Comparison of ENCODE assay signal across 28 cellular contexts in the genomic region with DNA sequence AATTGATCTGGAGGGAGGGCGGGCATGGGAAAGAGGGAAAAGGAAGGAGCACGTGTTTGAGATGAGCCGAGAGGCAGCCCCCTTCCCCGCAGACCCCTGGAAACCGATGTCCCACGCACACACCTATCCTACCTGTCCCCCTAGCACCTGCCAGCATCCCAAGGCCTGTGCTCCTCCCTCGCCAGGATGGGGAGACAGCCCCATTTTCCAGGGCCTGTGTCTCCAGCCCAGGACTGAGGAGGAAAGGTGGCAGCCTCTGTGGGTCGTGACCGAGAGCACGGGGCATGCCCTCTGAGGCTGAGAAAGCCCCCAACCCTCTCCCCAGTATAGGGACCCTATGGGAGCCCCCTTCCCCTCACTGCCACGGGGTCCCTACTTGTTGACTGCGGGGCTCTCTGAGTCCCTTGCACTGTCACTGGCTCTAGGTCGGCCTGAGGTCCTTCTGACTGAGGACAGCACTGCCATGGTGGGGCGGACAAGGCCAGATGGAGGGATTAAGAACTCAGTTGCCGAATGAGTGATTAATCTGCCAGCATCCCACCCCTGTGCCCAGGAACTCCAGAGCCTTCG. TPM values are rescaled to one million over a fixed set of nuclear protein-coding genes. Genes with fewer than 3 reads are reported as not detected.
DNase-seq lines count a peak whose midpoint lies in the region; ATAC-seq, FAIRE-seq and TF ChIP-seq lines count a peak whose summit lies in the region.
"Had no signal": no experiment of that assay in that cellular context is flagged by ENCODE, and none has a peak within 500 bp of the region (broad histone marks: within the 10 kb centered on the region; RNA-seq: fewer than 3 reads in every experiment).

No MANE protein-coding gene starts in this region.

- no peak for ATAC-seq in activated CD4-positive, alpha-beta T cell treated with anti-CD3 and anti-CD28 coated beads for 36 hours
- no peak for ATAC-seq in HG02678 (IDR thresholded peaks at IDR 0.05; ENCODE audit: unreplicated experiment)
- ATAC-seq: GM12878, HCT116, Panc1, SK-N-SH treated with all-trans-retinoic acid at 6 μM for 48 hours had no signal

- no peaks in the 10 kb centered on the region for H4K20me1 ChIP-seq in BLaER1 treated with 17β-estradiol and CSF1 and Interleukin-3, amounts not matched to agents 10 nM and 100 nM

- H3K9me3 ChIP-seq in BLaER1 treated with 17β-estradiol and CSF1 and Interleukin-3, amounts not matched to agents 10 nM and 100 nM (replicated peaks in 1 of 11) = no peaks in the 10 kb centered on the region
- no peaks in the 10 kb centered on the region for H3K9me3 ChIP-seq in kidney (ENCODE audit: control insufficient read depth in 1 of 2, low read length in 2 of 2)

- peak; percentile 1 for DNase-seq in activated CD4-positive, alpha-beta T cell treated with anti-CD3 and anti-CD28 coated beads for 36 hours
- DNase-seq in activated CD4-positive, alpha-beta T cell treated with anti-CD3 and anti-CD28 coated beads for 4 hours = no peak
- DNase-seq in kidney = peak; percentile 58
- peak; percentile 76 for DNase-seq in posterior vena cava (ENCODE audit: low spot score)
- no peak for DNase-seq in AG20443 (ENCODE audit: low spot score)
- no peak for DNase-seq in GM19238 (ENCODE audit: insufficient read length, low spot score)
- DNase-seq: 8988T; ACHN; CD8-positive, alpha-beta memory T cell; DMS 273 treated with DMSO at 0.1 percent for 48 hours; DMS79; EL; GDM1; NCI-H1048; NCI-H1417; NCI-H2029 treated with DMSO at 0.1 percent for 48 hours; NCI-H446 treated with DMSO at 0.1 percent for 48 hours had no signal

- H3K9ac ChIP-seq in BLaER1 treated with 17β-estradiol and CSF1 and Interleukin-3, amounts not matched to agents 10 nM and 100 nM = peak overlapping the region in 7 of 11 experiments; percentile 28 to 82 (median 71); a peak in 13 of 22 replicates
- H3K9ac ChIP-seq in kidney (ENCODE audit: low read length in 2 of 2) = no peak overlapping the region

- no peaks in the 10 kb centered on the region for H3K4me1 Mint-ChIP-seq in activated CD4-positive, alpha-beta T cell treated with anti-CD3 and anti-CD28 coated beads for 36 hours
- H3K4me1 Mint-ChIP-seq: CD8-positive, alpha-beta memory T cell; IgD-negative memory B cell had no signal

- H3K27me3 Mint-ChIP-seq in activated CD4-positive, alpha-beta T cell treated with anti-CD3 and anti-CD28 coated beads for 36 hours = no peaks in the 10 kb centered on the region
- H3K27me3 Mint-ChIP-seq: IgD-negative memory B cell had no signal

- H3K36me3 ChIP-seq in BLaER1 treated with 17β-estradiol and CSF1 and Interleukin-3, amounts not matched to agents 10 nM and 100 nM = no peaks in the 10 kb centered on the region
- H3K36me3 ChIP-seq in kidney (ENCODE audit: control insufficient read depth in 1 of 2, insufficient read depth in 2 of 2, low read length in 2 of 2) = no peaks in the 10 kb centered on the region

- H3K4me3 ChIP-seq in BLaER1 treated with 17β-estradiol and CSF1 and Interleukin-3, amounts not matched to agents 10 nM and 100 nM = no peak overlapping the region; a peak in 1 of 20 replicates
- H3K4me3 ChIP-seq in kidney (ENCODE audit: low read length in 2 of 2) = no peak overlapping the region
- H3K4me3 ChIP-seq: GM12878 had no signal

- no peaks in the 10 kb centered on the region for H3K9me3 Mint-ChIP-seq in activated CD4-positive, alpha-beta T cell treated with anti-CD3 and anti-CD28 coated beads for 36 hours (ENCODE audit: low read depth)
- H3K9me3 Mint-ChIP-seq: CD8-positive, alpha-beta memory T cell; IgD-negative memory B cell had no signal

- POLR2A ChIA-PET in activated CD4-positive, alpha-beta T cell treated with anti-CD3 and anti-CD28 coated beads for 36 hours (lab: Charles Lee) = no interaction called here

- CTCF ChIA-PET in activated CD4-positive, alpha-beta T cell treated with anti-CD3 and anti-CD28 coated beads for 36 hours (lab: Charles Lee) = no interaction called here

- no peak overlapping the region for H3K4me3 Mint-ChIP-seq in activated CD4-positive, alpha-beta T cell treated with anti-CD3 and anti-CD28 coated beads for 36 hours
- H3K4me3 Mint-ChIP-seq: CD8-positive, alpha-beta memory T cell; IgD-negative memory B cell had no signal

- no peaks in the 10 kb centered on the region for H3K27me3 ChIP-seq in BLaER1 treated with 17β-estradiol and CSF1 and Interleukin-3, amounts not matched to agents 10 nM and 100 nM

- H3K27ac Mint-ChIP-seq in activated CD4-positive, alpha-beta T cell treated with anti-CD3 and anti-CD28 coated beads for 36 hours = no peak overlapping the region
- H3K27ac Mint-ChIP-seq: CD8-positive, alpha-beta memory T cell; IgD-negative memory B cell had no signal

- peaks cover 22 to 92% (median 83%) of the 10 kb centered on the region in 10 experiments for H3K4me1 ChIP-seq in BLaER1 treated with 17β-estradiol and CSF1 and Interleukin-3, amounts not matched to agents 10 nM and 100 nM
- no peaks in the 10 kb centered on the region for H3K4me1 ChIP-seq in kidney (ENCODE audit: control insufficient read depth in 1 of 2, insufficient read depth in 1 of 2, low read depth in 1 of 2, low read length in 2 of 2)

- peak overlapping the region in 10 of 11 experiments; percentile 18 to 89 (median 85); a peak in 20 of 22 replicates for H3K4me2 ChIP-seq in BLaER1 treated with 17β-estradiol and CSF1 and Interleukin-3, amounts not matched to agents 10 nM and 100 nM

- FAIRE-seq in kidney (lab: Jason Lieb, UNC) = no peak
- FAIRE-seq: GM12878 had no signal

- TF ChIP-seq CTCF in kidney (IDR thresholded peaks at IDR 0.05; ENCODE audit: borderline replicate concordance, extremely low read depth, insufficient read depth) = no peak

- H3K36me3 Mint-ChIP-seq in activated CD4-positive, alpha-beta T cell treated with anti-CD3 and anti-CD28 coated beads for 36 hours (ENCODE audit: low read depth) = no peaks in the 10 kb centered on the region
- H3K36me3 Mint-ChIP-seq: IgD-negative memory B cell had no signal

- intact Hi-C loops in activated CD4-positive, alpha-beta T cell treated with anti-CD3 and anti-CD28 coated beads for 36 hours (cut with DNase I, micrococcal nuclease) = no loop called here
- intact Hi-C loops in kidney (cut with DNase I) = no loop called here
- intact Hi-C loops in posterior vena cava (cut with DNase I) = no loop called here

- peak overlapping the region in 8 of 11 experiments; percentile 7 to 97 (median 84); a peak in 15 of 22 replicates for H3K27ac ChIP-seq in BLaER1 treated with 17β-estradiol and CSF1 and Interleukin-3, amounts not matched to agents 10 nM and 100 nM
- no peak overlapping the region for H3K27ac ChIP-seq in kidney (ENCODE audit: low read depth in 2 of 2, low read length in 2 of 2)
- H3K27ac ChIP-seq: C4-2B, HL-60 had no signal

RNA-seq across cellular contexts. Expression of a gene that starts 26.2 kb away (rescaled TPM):
- not detected for total RNA-seq in activated CD4-positive, alpha-beta T cell treated with anti-CD3 and anti-CD28 coated beads for 36 hours
- total RNA-seq in kidney (not detected), posterior vena cava (under 1 TPM; 0.10 to 0.60 TPM)
- polyA plus RNA-seq in kidney (ENCODE audit: insufficient read depth, low read depth, low replicate concordance) = not detected
- total RNA-seq: CD8-positive, alpha-beta memory T cell; GM12878; H4; OCI-LY7 had no signal
- polyA plus RNA-seq: CD8-positive, alpha-beta memory T cell; GM12878; IgD-negative memory B cell had no signal

Comparison
In these comparisons a context has a peak if more than half of its experiments do, and no peak if none do; other contexts are left out.
1. DNase-seq: peak in activated CD4-positive, alpha-beta T cell treated with anti-CD3 and anti-CD28 coated beads for 36 hours (single experiment), kidney (single experiment) and posterior vena cava (single experiment); none in activated CD4-positive, alpha-beta T cell treated with anti-CD3 and anti-CD28 coated beads for 4 hours (0 of 2), AG20443 (single experiment) and GM19238 (single experiment).
2. H3K27ac ChIP-seq: peak in BLaER1 treated with 17β-estradiol and CSF1 and Interleukin-3, amounts not matched to agents 10 nM and 100 nM (8 of 11); none in kidney (0 of 2).
3. H3K9ac ChIP-seq: peak in BLaER1 treated with 17β-estradiol and CSF1 and Interleukin-3, amounts not matched to agents 10 nM and 100 nM (7 of 11); none in kidney (0 of 2).